In the genomic region with DNA sequence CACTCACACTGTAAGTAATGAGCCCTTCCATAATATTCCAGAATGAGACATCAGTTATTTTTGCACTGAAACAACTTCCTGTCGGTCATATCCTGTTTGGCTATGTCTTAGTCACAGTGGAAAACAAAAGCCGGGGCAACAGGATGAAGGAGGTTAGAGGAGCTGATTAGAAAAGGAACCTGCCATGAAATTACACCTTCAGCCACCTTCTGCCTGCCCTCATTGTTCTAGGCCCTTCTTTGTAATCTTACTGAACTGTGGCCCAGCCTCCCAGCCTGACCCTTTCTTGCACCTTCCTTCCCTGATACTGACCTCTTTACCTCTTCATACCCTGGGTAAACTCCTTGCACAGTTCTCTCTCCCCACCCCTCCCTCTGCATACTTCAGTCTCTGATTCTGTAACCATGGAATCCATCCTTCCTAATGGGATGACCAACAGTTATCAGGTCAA, we compare ENCODE assay signal across 8 cellular contexts.
A peak's percentile ranks its signal among the peaks of the same experiment; 100 is the strongest.
DNase-seq lines count a peak whose midpoint lies in the region; ATAC-seq and TF ChIP-seq lines count a peak whose summit lies in the region.

No MANE protein-coding gene starts in this region.

- H3K36me3 ChIP-seq in left lung (no peaks in the 10 kb centered on the region), upper lobe of left lung (peaks cover 0 to 38% (median 6%) of the 10 kb centered on the region in 4 donors)

- H3K27me3 ChIP-seq in left lung (no peaks in the 10 kb centered on the region), upper lobe of left lung (no peaks in the 10 kb centered on the region)

- intact Hi-C loops in left lung (cut with DNase I): no loop called here

- no peak for TF ChIP-seq CTCF in astrocyte of the spinal cord (IDR thresholded peaks at IDR 0.05; ENCODE audit: low read depth, low read length)
- TF ChIP-seq CTCF in left lung (IDR thresholded peaks at IDR 0.05): no peak
- TF ChIP-seq CTCF in upper lobe of left lung (IDR thresholded peaks at IDR 0.05): no peak

- 22 to 39% methylated on average over 2 of the region's 2 CpGs for WGBS in upper lobe of left lung, 2 donors

- H3K27ac ChIP-seq in left lung (peak overlapping the region; percentile 40 to 67), upper lobe of left lung (peak overlapping the region; percentile 67 to 76 (median 71))

- no peak for TF ChIP-seq POLR2A in upper lobe of left lung (IDR thresholded peaks at IDR 0.05)

- H3K4me3 ChIP-seq in astrocyte of the spinal cord (ENCODE audit: low read depth, low read length) (no peak overlapping the region), left lung (no peak overlapping the region), upper lobe of left lung (no peak overlapping the region)

- H3K4me1 ChIP-seq in left lung (no peaks in the 10 kb centered on the region), upper lobe of left lung (peaks cover 3 to 17% (median 6%) of the 10 kb centered on the region in 4 donors)

- in situ Hi-C loops in astrocyte of the spinal cord (cut with HindIII; ENCODE audit: low sequenced_read_pairs): no loop called here

- peak; percentile 59 for ATAC-seq in left lung
- peak; percentile 17 to 46 for ATAC-seq in upper lobe of left lung (ENCODE audit: low FRiP score in 2 of 2)
- ATAC-seq in GM19035 (IDR thresholded peaks at IDR 0.05; ENCODE audit: unreplicated experiment): no peak

- TF ChIP-seq EP300 in upper lobe of left lung (IDR thresholded peaks at IDR 0.05): peak in 2 of 4 donors; percentile 67 to 90

- no peaks in the 10 kb centered on the region for H3K9me3 ChIP-seq in left lung
- H3K9me3 ChIP-seq in upper lobe of left lung: no peaks in the 10 kb centered on the region

- DNase-seq in GM04503 (ENCODE audit: low read depth) (peak; percentile 44), NOMO-1 treated with DMSO at 0.1 percent for 48 hours (lab: John Stamatoyannopoulos, UW; ENCODE audit: unreplicated experiment) (peak; percentile 18), astrocyte of the spinal cord (ENCODE audit: low read depth, low spot score) (peak; percentile 56), left lung (no peak), upper lobe of left lung (no peak), DMS79 treated with DMSO at 0.1 percent for 48 hours (lab: John Stamatoyannopoulos, UW) (no peak), NCI-H1105 (lab: John Stamatoyannopoulos, UW) (no peak)

Comparison
In these comparisons a context has a peak if more than half of its experiments do, and no peak if none do; other contexts are left out.
1. DNase-seq: peak in GM04503 (single experiment), NOMO-1 treated with DMSO at 0.1 percent for 48 hours (single experiment) and astrocyte of the spinal cord (single experiment); none in left lung (0 of 2), upper lobe of left lung (0 of 2), DMS79 treated with DMSO at 0.1 percent for 48 hours (single experiment) and NCI-H1105 (single experiment).